In the genomic region with DNA sequence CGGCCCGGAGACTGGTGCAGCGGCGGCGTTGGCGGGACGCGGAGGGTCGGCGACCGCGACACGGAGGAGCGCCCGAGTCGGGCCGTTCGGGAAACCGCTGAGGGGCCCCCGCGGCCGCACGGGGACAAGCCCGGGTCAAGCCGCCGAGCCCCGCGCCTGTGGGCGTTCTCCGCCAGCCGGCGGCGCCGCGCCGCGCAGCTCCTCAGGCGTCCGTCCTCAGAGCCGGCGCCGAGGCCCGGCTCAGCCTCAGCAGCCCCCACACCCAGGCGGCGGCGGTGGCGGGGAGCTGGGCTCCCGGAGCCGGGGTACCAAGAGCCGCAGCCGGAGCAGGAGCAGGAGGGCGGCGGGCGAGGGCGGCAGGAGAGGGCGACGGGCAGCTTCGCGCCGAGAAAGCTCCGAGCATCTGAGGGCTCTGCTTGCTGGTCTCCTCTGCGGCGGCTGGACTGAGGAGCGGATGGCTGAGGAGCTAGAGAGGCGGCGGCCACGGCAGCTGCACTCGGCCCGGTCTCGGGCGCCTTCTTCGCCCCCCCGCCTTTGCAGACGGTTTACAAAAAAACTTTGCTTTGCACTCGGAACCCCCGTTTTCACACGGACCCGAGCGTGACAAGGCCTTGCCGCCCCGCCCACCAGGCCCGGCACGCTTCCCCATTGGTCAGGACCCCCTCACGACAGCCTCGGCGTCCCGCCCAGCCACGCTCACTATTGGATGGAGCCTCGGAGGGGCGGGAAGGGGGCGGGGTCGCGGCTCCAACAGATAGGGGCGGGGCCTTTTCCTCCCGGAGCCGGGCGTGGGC, we compare ENCODE assay signal across 1 cellular context.
A peak's percentile ranks its signal among the peaks of the same experiment; 100 is the strongest.
TF ChIP-seq lines count a peak whose summit lies in the region.

A gene with protein sequence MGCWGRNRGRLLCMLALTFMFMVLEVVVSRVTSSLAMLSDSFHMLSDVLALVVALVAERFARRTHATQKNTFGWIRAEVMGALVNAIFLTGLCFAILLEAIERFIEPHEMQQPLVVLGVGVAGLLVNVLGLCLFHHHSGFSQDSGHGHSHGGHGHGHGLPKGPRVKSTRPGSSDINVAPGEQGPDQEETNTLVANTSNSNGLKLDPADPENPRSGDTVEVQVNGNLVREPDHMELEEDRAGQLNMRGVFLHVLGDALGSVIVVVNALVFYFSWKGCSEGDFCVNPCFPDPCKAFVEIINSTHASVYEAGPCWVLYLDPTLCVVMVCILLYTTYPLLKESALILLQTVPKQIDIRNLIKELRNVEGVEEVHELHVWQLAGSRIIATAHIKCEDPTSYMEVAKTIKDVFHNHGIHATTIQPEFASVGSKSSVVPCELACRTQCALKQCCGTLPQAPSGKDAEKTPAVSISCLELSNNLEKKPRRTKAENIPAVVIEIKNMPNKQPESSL (minus strand): TSS at position 522 of the 794 bp plus-strand sequence. CDS start 549 bp downstream, outside the sequence.

TF ChIP-seq in HepG2, 621 proteins besides CTCF, POLR2A, EP300 and RAD21 (continued from another document and continues in another):
- TF ChIP-seq, protein P1, sequence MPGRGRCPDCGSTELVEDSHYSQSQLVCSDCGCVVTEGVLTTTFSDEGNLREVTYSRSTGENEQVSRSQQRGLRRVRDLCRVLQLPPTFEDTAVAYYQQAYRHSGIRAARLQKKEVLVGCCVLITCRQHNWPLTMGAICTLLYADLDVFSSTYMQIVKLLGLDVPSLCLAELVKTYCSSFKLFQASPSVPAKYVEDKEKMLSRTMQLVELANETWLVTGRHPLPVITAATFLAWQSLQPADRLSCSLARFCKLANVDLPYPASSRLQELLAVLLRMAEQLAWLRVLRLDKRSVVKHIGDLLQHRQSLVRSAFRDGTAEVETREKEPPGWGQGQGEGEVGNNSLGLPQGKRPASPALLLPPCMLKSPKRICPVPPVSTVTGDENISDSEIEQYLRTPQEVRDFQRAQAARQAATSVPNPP (CRISPR knock-in tag; IDR thresholded peaks at IDR 0.05): 0 out of 2 replicates have a peak, but pooled peaks have one; percentile 2
- TF ChIP-seq TMF1 (CRISPR knock-in tag; IDR thresholded peaks at IDR 0.05; ENCODE audit: low read depth): peak; percentile 17; the same call in 1 of the 2 replicates
- TF ChIP-seq DNMT1 (CRISPR knock-in tag; IDR thresholded peaks at IDR 0.05): no peak
- TF ChIP-seq, protein P2, sequence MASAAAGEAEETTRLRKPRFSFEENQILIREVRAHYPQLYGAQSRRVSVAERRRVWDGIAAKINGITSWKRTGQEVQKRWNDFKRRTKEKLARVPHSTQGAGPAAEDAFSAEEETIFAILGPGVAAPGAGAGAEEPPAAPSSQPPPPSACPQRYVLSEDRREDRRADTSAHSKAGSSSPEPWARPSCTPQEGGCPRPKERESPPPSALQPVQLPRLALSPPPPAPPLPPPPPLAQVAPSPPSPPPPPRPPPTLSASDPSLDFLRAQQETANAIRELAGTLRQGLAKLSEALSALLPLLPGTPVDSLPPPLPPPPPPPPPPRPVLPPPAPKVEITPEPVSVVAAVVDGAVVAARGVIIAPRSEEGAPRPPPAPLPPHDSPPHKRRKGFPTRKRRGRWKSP (CRISPR knock-in tag; IDR thresholded peaks at IDR 0.05): no peak
- TF ChIP-seq NRL (CRISPR knock-in tag; IDR thresholded peaks at IDR 0.05; ENCODE audit: borderline replicate concordance): no peak
- no peak for TF ChIP-seq CENPT (CRISPR knock-in tag; IDR thresholded peaks at IDR 0.05; ENCODE audit: low read depth)
- TF ChIP-seq, protein P3, sequence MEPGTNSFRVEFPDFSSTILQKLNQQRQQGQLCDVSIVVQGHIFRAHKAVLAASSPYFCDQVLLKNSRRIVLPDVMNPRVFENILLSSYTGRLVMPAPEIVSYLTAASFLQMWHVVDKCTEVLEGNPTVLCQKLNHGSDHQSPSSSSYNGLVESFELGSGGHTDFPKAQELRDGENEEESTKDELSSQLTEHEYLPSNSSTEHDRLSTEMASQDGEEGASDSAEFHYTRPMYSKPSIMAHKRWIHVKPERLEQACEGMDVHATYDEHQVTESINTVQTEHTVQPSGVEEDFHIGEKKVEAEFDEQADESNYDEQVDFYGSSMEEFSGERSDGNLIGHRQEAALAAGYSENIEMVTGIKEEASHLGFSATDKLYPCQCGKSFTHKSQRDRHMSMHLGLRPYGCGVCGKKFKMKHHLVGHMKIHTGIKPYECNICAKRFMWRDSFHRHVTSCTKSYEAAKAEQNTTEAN (CRISPR knock-in tag; conservative IDR thresholded peaks at IDR 0.05): peak; percentile 47; the same call in 1 of the 2 replicates
- TF ChIP-seq, protein P4, sequence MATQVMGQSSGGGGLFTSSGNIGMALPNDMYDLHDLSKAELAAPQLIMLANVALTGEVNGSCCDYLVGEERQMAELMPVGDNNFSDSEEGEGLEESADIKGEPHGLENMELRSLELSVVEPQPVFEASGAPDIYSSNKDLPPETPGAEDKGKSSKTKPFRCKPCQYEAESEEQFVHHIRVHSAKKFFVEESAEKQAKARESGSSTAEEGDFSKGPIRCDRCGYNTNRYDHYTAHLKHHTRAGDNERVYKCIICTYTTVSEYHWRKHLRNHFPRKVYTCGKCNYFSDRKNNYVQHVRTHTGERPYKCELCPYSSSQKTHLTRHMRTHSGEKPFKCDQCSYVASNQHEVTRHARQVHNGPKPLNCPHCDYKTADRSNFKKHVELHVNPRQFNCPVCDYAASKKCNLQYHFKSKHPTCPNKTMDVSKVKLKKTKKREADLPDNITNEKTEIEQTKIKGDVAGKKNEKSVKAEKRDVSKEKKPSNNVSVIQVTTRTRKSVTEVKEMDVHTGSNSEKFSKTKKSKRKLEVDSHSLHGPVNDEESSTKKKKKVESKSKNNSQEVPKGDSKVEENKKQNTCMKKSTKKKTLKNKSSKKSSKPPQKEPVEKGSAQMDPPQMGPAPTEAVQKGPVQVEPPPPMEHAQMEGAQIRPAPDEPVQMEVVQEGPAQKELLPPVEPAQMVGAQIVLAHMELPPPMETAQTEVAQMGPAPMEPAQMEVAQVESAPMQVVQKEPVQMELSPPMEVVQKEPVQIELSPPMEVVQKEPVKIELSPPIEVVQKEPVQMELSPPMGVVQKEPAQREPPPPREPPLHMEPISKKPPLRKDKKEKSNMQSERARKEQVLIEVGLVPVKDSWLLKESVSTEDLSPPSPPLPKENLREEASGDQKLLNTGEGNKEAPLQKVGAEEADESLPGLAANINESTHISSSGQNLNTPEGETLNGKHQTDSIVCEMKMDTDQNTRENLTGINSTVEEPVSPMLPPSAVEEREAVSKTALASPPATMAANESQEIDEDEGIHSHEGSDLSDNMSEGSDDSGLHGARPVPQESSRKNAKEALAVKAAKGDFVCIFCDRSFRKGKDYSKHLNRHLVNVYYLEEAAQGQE (IDR thresholded peaks at IDR 0.05; ENCODE audit: borderline replicate concordance in 1 of 2, low read depth in 1 of 2, low read length in 2 of 2): peak in 1 of 2 experiments; percentile 68; a peak in 1 of 4 replicates
- no peak for TF ChIP-seq ZNF672 (CRISPR knock-in tag; IDR thresholded peaks at IDR 0.05)
- peak; percentile 85 for TF ChIP-seq POLR2G (IDR thresholded peaks at IDR 0.05; ENCODE audit: low read depth, low read length)
- TF ChIP-seq, protein P5, sequence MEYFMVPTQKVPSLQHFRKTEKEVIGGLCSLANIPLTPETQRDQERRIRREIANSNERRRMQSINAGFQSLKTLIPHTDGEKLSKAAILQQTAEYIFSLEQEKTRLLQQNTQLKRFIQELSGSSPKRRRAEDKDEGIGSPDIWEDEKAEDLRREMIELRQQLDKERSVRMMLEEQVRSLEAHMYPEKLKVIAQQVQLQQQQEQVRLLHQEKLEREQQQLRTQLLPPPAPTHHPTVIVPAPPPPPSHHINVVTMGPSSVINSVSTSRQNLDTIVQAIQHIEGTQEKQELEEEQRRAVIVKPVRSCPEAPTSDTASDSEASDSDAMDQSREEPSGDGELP (IDR thresholded peaks at IDR 0.05; ENCODE audit: borderline replicate concordance, low read depth): no peak
- TF ChIP-seq, protein P6, sequence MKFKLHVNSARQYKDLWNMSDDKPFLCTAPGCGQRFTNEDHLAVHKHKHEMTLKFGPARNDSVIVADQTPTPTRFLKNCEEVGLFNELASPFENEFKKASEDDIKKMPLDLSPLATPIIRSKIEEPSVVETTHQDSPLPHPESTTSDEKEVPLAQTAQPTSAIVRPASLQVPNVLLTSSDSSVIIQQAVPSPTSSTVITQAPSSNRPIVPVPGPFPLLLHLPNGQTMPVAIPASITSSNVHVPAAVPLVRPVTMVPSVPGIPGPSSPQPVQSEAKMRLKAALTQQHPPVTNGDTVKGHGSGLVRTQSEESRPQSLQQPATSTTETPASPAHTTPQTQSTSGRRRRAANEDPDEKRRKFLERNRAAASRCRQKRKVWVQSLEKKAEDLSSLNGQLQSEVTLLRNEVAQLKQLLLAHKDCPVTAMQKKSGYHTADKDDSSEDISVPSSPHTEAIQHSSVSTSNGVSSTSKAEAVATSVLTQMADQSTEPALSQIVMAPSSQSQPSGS (CRISPR knock-in tag; IDR thresholded peaks at IDR 0.05): no peak
- 0 out of 2 replicates have a peak, but pooled peaks have one; percentile 14 for TF ChIP-seq MIER3 (CRISPR knock-in tag; IDR thresholded peaks at IDR 0.05; ENCODE audit: borderline replicate concordance)
- TF ChIP-seq RORA (CRISPR knock-in tag; IDR thresholded peaks at IDR 0.05): no peak
- TF ChIP-seq ZMYM2 (CRISPR knock-in tag; IDR thresholded peaks at IDR 0.05): no peak
- no peak for TF ChIP-seq ARHGAP35 (CRISPR knock-in tag; IDR thresholded peaks at IDR 0.05; ENCODE audit: borderline replicate concordance)
- peak; percentile 81; the same call in 1 of the 2 replicates for TF ChIP-seq RFXAP (CRISPR knock-in tag; IDR thresholded peaks at IDR 0.05; ENCODE audit: borderline replicate concordance)
- TF ChIP-seq SRY (CRISPR knock-in tag; IDR thresholded peaks at IDR 0.05): peak; percentile 84
- no peak for TF ChIP-seq SIX4 (CRISPR knock-in tag; IDR thresholded peaks at IDR 0.05)
- 0 out of 2 replicates have a peak, but pooled peaks have one; percentile 6 for TF ChIP-seq ZNF816 (CRISPR knock-in tag; IDR thresholded peaks at IDR 0.05; ENCODE audit: borderline replicate concordance)
- no peak for TF ChIP-seq RFXANK (CRISPR knock-in tag; IDR thresholded peaks at IDR 0.05)
- 0 out of 2 replicates have a peak, but pooled peaks have one; percentile 17 for TF ChIP-seq BCL6 (CRISPR knock-in tag; IDR thresholded peaks at IDR 0.05)
- no peak for TF ChIP-seq ZNF24 (IDR thresholded peaks at IDR 0.05)
- TF ChIP-seq ZNF251 (CRISPR knock-in tag; IDR thresholded peaks at IDR 0.05): no peak
- TF ChIP-seq TARDBP (CRISPR knock-in tag; IDR thresholded peaks at IDR 0.05): no peak
- TF ChIP-seq ZSCAN29 (CRISPR knock-in tag; conservative IDR thresholded peaks at IDR 0.05): no peak
- TF ChIP-seq, protein P7, sequence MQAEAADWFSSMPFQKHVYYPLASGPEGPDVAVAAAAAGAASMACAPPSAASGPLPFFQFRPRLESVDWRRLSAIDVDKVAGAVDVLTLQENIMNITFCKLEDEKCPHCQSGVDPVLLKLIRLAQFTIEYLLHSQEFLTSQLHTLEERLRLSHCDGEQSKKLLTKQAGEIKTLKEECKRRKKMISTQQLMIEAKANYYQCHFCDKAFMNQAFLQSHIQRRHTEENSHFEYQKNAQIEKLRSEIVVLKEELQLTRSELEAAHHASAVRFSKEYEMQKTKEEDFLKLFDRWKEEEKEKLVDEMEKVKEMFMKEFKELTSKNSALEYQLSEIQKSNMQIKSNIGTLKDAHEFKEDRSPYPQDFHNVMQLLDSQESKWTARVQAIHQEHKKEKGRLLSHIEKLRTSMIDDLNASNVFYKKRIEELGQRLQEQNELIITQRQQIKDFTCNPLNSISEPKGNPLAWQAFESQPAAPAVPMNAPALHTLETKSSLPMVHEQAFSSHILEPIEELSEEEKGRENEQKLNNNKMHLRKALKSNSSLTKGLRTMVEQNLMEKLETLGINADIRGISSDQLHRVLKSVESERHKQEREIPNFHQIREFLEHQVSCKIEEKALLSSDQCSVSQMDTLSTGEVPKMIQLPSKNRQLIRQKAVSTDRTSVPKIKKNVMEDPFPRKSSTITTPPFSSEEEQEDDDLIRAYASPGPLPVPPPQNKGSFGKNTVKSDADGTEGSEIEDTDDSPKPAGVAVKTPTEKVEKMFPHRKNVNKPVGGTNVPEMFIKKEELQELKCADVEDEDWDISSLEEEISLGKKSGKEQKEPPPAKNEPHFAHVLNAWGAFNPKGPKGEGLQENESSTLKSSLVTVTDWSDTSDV (CRISPR knock-in tag; IDR thresholded peaks at IDR 0.05): 0 out of 2 replicates have a peak, but pooled peaks have one; percentile 54
- 0 out of 2 replicates have a peak, but pooled peaks have one; percentile 17 for TF ChIP-seq HNRNPL (IDR thresholded peaks at IDR 0.05; ENCODE audit: low read depth, low read length)
- peak; percentile 61 for TF ChIP-seq SALL1 (CRISPR knock-in tag; IDR thresholded peaks at IDR 0.05)
- TF ChIP-seq YY1 (IDR thresholded peaks at IDR 0.05; ENCODE audit: insufficient read depth, insufficient replicate concordance, low read depth, low read length): peak; percentile 40
- TF ChIP-seq ASH2L (IDR thresholded peaks at IDR 0.05; ENCODE audit: insufficient read length, low read depth, low read length): peak; percentile 35
- no peak for TF ChIP-seq SUZ12 (IDR thresholded peaks at IDR 0.05; ENCODE audit: low read depth, low read length)
- TF ChIP-seq, protein P8, sequence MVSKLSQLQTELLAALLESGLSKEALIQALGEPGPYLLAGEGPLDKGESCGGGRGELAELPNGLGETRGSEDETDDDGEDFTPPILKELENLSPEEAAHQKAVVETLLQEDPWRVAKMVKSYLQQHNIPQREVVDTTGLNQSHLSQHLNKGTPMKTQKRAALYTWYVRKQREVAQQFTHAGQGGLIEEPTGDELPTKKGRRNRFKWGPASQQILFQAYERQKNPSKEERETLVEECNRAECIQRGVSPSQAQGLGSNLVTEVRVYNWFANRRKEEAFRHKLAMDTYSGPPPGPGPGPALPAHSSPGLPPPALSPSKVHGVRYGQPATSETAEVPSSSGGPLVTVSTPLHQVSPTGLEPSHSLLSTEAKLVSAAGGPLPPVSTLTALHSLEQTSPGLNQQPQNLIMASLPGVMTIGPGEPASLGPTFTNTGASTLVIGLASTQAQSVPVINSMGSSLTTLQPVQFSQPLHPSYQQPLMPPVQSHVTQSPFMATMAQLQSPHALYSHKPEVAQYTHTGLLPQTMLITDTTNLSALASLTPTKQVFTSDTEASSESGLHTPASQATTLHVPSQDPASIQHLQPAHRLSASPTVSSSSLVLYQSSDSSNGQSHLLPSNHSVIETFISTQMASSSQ (IDR thresholded peaks at IDR 0.05; ENCODE audit: low read depth): 0 out of 2 replicates have a peak, but pooled peaks have one; percentile 19
- TF ChIP-seq, protein P8 (CRISPR knock-in tag; IDR thresholded peaks at IDR 0.05; ENCODE audit: borderline replicate concordance): no peak
